ENCODE assay signal across 8 cellular contexts in genomic region chr20:62064788-62065668, GRCh38. TPM values are rescaled to one million over a fixed set of nuclear protein-coding genes. Genes with fewer than 3 reads are reported as not detected.
A peak's percentile ranks its signal among the peaks of the same experiment; 100 is the strongest.
DNase-seq lines count a peak whose midpoint lies in the region; ATAC-seq and TF ChIP-seq lines count a peak whose summit lies in the region.

No MANE protein-coding gene starts in this region.

- ATAC-seq in GM18505 (IDR thresholded peaks at IDR 0.05; ENCODE audit: unreplicated experiment) (peak; percentile 26), HG02870 (IDR thresholded peaks at IDR 0.05; ENCODE audit: unreplicated experiment) (peak; percentile 21), RWPE2 (ENCODE audit: low read depth) (0 out of 3 replicates have a peak, but pooled peaks have one; percentile 1), GM19455 (IDR thresholded peaks at IDR 0.05; ENCODE audit: unreplicated experiment) (no peak)

- H3K14ac ChIP-seq in trophoblast cell (ENCODE audit: low read length), result peak overlapping the region; percentile 91

- no peak overlapping the region for H2BK12ac ChIP-seq in trophoblast cell (ENCODE audit: low read length)

- TF ChIP-seq POLR2A in GM18505 (IDR thresholded peaks at IDR 0.05; ENCODE audit: borderline replicate concordance, extremely low read depth, insufficient read depth, insufficient read length), result no peak

- no peak overlapping the region for H3K4me2 ChIP-seq in fibroblast of lung (ENCODE audit: extremely low read depth, insufficient read depth, low read length)
- H3K4me2 ChIP-seq in trophoblast cell (ENCODE audit: low read length), result peak overlapping the region; percentile 68

- no peak for TF ChIP-seq CTCF in RWPE2 (IDR thresholded peaks at IDR 0.05; ENCODE audit: poor library complexity, severe bottlenecking)
- no peak for TF ChIP-seq CTCF in fibroblast of lung (conservative IDR thresholded peaks at IDR 0.05 in 1 of 2, IDR thresholded peaks at IDR 0.05 in 1 of 2; ENCODE audit: low read depth in 1 of 2, low read length in 2 of 2)

- H3K79me1 ChIP-seq in trophoblast cell (ENCODE audit: low read length), result peaks cover 18% of the 10 kb centered on the region

- peak overlapping the region; percentile 88 for H4K91ac ChIP-seq in trophoblast cell (ENCODE audit: low read depth, low read length)

- H2AK5ac ChIP-seq in trophoblast cell (ENCODE audit: low read length), result no peak overlapping the region

- H3K27ac ChIP-seq in ACC112 (ENCODE audit: low read depth, low read length), result no peak overlapping the region
- H3K27ac ChIP-seq in RWPE2 (ENCODE audit: poor library complexity, severe bottlenecking), result peak overlapping the region; percentile 68
- no peak overlapping the region for H3K27ac ChIP-seq in fibroblast of lung (ENCODE audit: insufficient read depth, low read length)
- H3K27ac ChIP-seq in trophoblast cell (ENCODE audit: low read depth, low read length), result peak overlapping the region; percentile 79

- WGBS in trophoblast cell (ENCODE audit: extremely low coverage, insufficient coverage, insufficient read length), result no CpG with 5 or more reads among the region's 162 CpGs

- peak overlapping the region; percentile 94 for H3K18ac ChIP-seq in trophoblast cell (ENCODE audit: low read length)

- H2BK120ac ChIP-seq in trophoblast cell (ENCODE audit: insufficient read depth, low read length, poor library complexity), result peak overlapping the region; percentile 77

- H3K79me2 ChIP-seq in ACC112 (ENCODE audit: control insufficient read depth, insufficient read depth, low read length, unreplicated experiment) (peaks cover 30% of the 10 kb centered on the region), fibroblast of lung (ENCODE audit: control insufficient read depth, insufficient read depth, low read length) (peaks cover 18% of the 10 kb centered on the region), trophoblast cell (ENCODE audit: control insufficient read depth, insufficient read depth, low read length, poor library complexity) (peaks cover 24% of the 10 kb centered on the region)

- peaks cover 13% of the 10 kb centered on the region for H3K4me1 ChIP-seq in ACC112 (ENCODE audit: control insufficient read depth, insufficient read depth, low read length, unreplicated experiment)
- peaks cover 7% of the 10 kb centered on the region for H3K4me1 ChIP-seq in RWPE2 (ENCODE audit: insufficient read depth, poor library complexity, severe bottlenecking)
- peaks cover 15% of the 10 kb centered on the region for H3K4me1 ChIP-seq in fibroblast of lung (ENCODE audit: control insufficient read depth, extremely low read depth, insufficient read depth, low read length)
- peaks cover 18 to 28% of the 10 kb centered on the region in 2 experiments for H3K4me1 ChIP-seq in trophoblast cell (ENCODE audit: control insufficient read depth in 1 of 2, insufficient read depth in 2 of 2, low read length in 2 of 2)

- H3K27me3 ChIP-seq in ACC112 (ENCODE audit: insufficient read depth, low read length) (no peaks in the 10 kb centered on the region), RWPE2 (ENCODE audit: insufficient read depth, poor library complexity, severe bottlenecking) (no peaks in the 10 kb centered on the region), fibroblast of lung (ENCODE audit: control insufficient read depth, insufficient read depth, low read length) (no peaks in the 10 kb centered on the region), trophoblast cell (ENCODE audit: insufficient read depth, low read length) (no peaks in the 10 kb centered on the region)

- H3K9ac ChIP-seq in fibroblast of lung (ENCODE audit: insufficient read depth, low read length), result peak overlapping the region; percentile 59
- peak overlapping the region; percentile 89 for H3K9ac ChIP-seq in trophoblast cell (ENCODE audit: low read length)

- H3K9me3 ChIP-seq in RWPE2 (ENCODE audit: severe bottlenecking), result no peaks in the 10 kb centered on the region
- H3K9me3 ChIP-seq in fibroblast of lung (ENCODE audit: control insufficient read depth, insufficient read depth, low read depth, low read length), result no peaks in the 10 kb centered on the region
- H3K9me3 ChIP-seq in trophoblast cell (ENCODE audit: insufficient read depth, low read depth, low read length), result no peaks in the 10 kb centered on the region

- H2BK5ac ChIP-seq in trophoblast cell (ENCODE audit: low read depth, low read length, poor library complexity), result peak overlapping the region; percentile 87

- no peak overlapping the region for H2AFZ ChIP-seq in ACC112 (ENCODE audit: low read length, unreplicated experiment)
- H2AFZ ChIP-seq in fibroblast of lung (ENCODE audit: low read length), result peak overlapping the region; percentile 80
- peak overlapping the region; percentile 89 for H2AFZ ChIP-seq in trophoblast cell (ENCODE audit: insufficient read depth, low read length, poor library complexity)

- H4K12ac ChIP-seq in trophoblast cell (ENCODE audit: low read depth, low read length), result peak overlapping the region; percentile 87

- no peaks in the 10 kb centered on the region for H4K20me1 ChIP-seq in fibroblast of lung (ENCODE audit: control insufficient read depth, extremely low read depth, insufficient read depth, low read length)

- H3K36me3 ChIP-seq in ACC112 (ENCODE audit: insufficient read depth, low read length) (no peaks in the 10 kb centered on the region), RWPE2 (ENCODE audit: low read depth) (peaks cover 28% of the 10 kb centered on the region), fibroblast of lung (ENCODE audit: control insufficient read depth, insufficient read depth, low read length) (no peaks in the 10 kb centered on the region), trophoblast cell (ENCODE audit: control insufficient read depth in 1 of 2, insufficient read depth in 2 of 2, low read length in 2 of 2) (peaks cover 7% of the 10 kb centered on the region in 2 experiments)

- no peak overlapping the region for H3K23ac ChIP-seq in trophoblast cell (ENCODE audit: low read length)

- peak overlapping the region; percentile 90 for H4K8ac ChIP-seq in trophoblast cell (ENCODE audit: low read depth, low read length)

- peak overlapping the region; percentile 33 for H3K4ac ChIP-seq in trophoblast cell (ENCODE audit: low read depth, low read length)

- DNase-seq in RWPE2 (ENCODE audit: low spot score), result peak; percentile 78
- no peak for DNase-seq in fibroblast of lung (ENCODE audit: low read depth in 2 of 2)
- peak in 1 of 2 donors; percentile 42 for DNase-seq in trophoblast cell
- DNase-seq in dedifferentiated amniotic fluid mesenchymal stem cell (ENCODE audit: extremely low spot score), result no peak

- H3K4me3 ChIP-seq in ACC112 (ENCODE audit: low read depth, low read length) (peak overlapping the region; percentile 88), RWPE2 (ENCODE audit: severe bottlenecking) (peak overlapping the region; percentile 99), fibroblast of lung (replicated peaks in 1 of 4; ENCODE audit: control extremely low read depth in 1 of 4, insufficient read depth in 1 of 4, low read depth in 3 of 4, low read length in 4 of 4) (peak overlapping the region in 2 of 4 experiments; percentile 55 to 63), trophoblast cell (ENCODE audit: low read depth, low read length) (peak overlapping the region; percentile 95)

RNA-seq across cellular contexts. Expression of gene TAF4, which starts 0.7 kb away (rescaled TPM):
- total RNA-seq in fibroblast of lung, result 2.8 and 3.0 TPM in 2 replicates
- polyA plus RNA-seq in fibroblast of lung, result 2.6 and 4.2 TPM in 2 replicates
- 4.3 and 7.5 TPM in 2 replicates for polyA plus RNA-seq in fibroblast of lung (2012)
- polyA minus RNA-seq in fibroblast of lung (ENCODE audit: low replicate concordance), result 2.0 and 8.6 TPM in 2 replicates
- 49.8 TPM in 2 replicates for polyA plus RNA-seq in trophoblast cell (2013)

RNA-seq across cellular contexts. Expression of gene LSM14B, which starts 57.2 kb away (rescaled TPM):
- total RNA-seq in fibroblast of lung, result 46.7 and 48.7 TPM in 2 replicates
- polyA plus RNA-seq in fibroblast of lung, result 20.2 and 24.7 TPM in 2 replicates
- 32.4 and 34.4 TPM in 2 replicates for polyA plus RNA-seq in fibroblast of lung (2012)
- polyA minus RNA-seq in fibroblast of lung (ENCODE audit: low replicate concordance), result 27.2 and 30.0 TPM in 2 replicates
- polyA plus RNA-seq in trophoblast cell (2013), result 38.6 and 39.1 TPM in 2 replicates

Comparison
In these comparisons a context has a peak if more than half of its experiments do, and no peak if none do; other contexts are left out.
1. H3K27ac ChIP-seq: peak in RWPE2 (single experiment) and trophoblast cell (single experiment); none in ACC112 (single experiment) and fibroblast of lung (single experiment).